ENCODE assay signal across 17 cellular contexts in the genomic region with DNA sequence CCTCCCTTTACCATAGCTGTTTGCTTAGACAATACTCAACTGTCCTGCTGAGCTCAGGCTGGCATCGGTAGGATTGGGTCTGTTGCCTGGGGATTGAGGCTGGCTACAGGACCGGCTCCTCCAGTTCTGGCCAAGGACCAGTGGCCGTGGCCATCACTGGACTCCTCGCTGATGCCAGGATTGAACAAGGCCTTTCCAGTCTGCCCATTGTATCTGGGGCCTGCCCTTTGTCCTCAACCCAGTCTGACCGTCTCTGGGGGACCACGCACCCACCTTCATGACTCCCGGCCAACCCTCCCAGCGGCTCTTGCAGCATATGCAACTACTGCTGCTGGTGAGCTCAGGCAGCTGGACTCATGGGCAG. TPM values are rescaled to one million over a fixed set of nuclear protein-coding genes. Genes with fewer than 3 reads are reported as not detected.
"Had no signal": no experiment of that assay in that cellular context is flagged by ENCODE, and none has a peak within 500 bp of the region (broad histone marks: within the 10 kb centered on the region; RNA-seq: fewer than 3 reads in every experiment).

No MANE protein-coding gene starts in this region.

- H3K27ac ChIP-seq: cardiac muscle cell, lower lobe of right lung had no signal

- H3K27me3 ChIP-seq: cardiac muscle cell had no signal

- H3K9me3 ChIP-seq: lower lobe of right lung, mucosa of descending colon had no signal

- H3K27me3 Mint-ChIP-seq: activated CD8-positive, alpha-beta memory T cell treated with anti-CD3 and anti-CD28 coated beads, Interleukin-2, amount 10 ng/mL, durations not matched to agents 7 days and 5 days; activated naive CD8-positive, alpha-beta T cell; stimulated activated naive CD8-positive, alpha-beta T cell treated with anti-CD3 and anti-CD28 coated beads, Interleukin-15, Interleukin-2, amounts not matched to agents 100 ng/mL and 50 ng/mL, for 24 hours had no signal

- ATAC-seq: activated CD4-positive, CD25-positive, alpha-beta regulatory T cell treated with anti-CD3 and anti-CD28 coated beads, Interleukin-2, amount 50 U/mL, for 24 hours; activated CD8-positive, alpha-beta memory T cell treated with anti-CD3 and anti-CD28 coated beads, Interleukin-2, amount 10 ng/mL, durations not matched to agents 7 days and 5 days; activated T-cell treated with anti-CD3 and anti-CD28 coated beads, Interleukin-2, amount 50 U/mL, for 4 hours; lower lobe of right lung; mucosa of descending colon; natural killer cell had no signal

- H3K27ac Mint-ChIP-seq: activated CD8-positive, alpha-beta memory T cell treated with anti-CD3 and anti-CD28 coated beads, Interleukin-2, amount 10 ng/mL, durations not matched to agents 7 days and 5 days; activated naive CD8-positive, alpha-beta T cell; natural killer cell; stimulated activated naive CD8-positive, alpha-beta T cell treated with anti-CD3 and anti-CD28 coated beads, Interleukin-15, Interleukin-2, amounts not matched to agents 100 ng/mL and 50 ng/mL, for 24 hours had no signal

- H3K4me1 Mint-ChIP-seq: activated CD8-positive, alpha-beta memory T cell treated with anti-CD3 and anti-CD28 coated beads, Interleukin-2, amount 10 ng/mL, durations not matched to agents 7 days and 5 days; natural killer cell had no signal

- H3K36me3 Mint-ChIP-seq: activated CD8-positive, alpha-beta memory T cell treated with anti-CD3 and anti-CD28 coated beads, Interleukin-2, amount 10 ng/mL, durations not matched to agents 7 days and 5 days; activated naive CD8-positive, alpha-beta T cell; natural killer cell had no signal

- DNase-seq: activated CD4-positive, alpha-beta T cell treated with anti-CD3 and anti-CD28 coated beads, Interleukin-2, amount 50 U/mL, for 4 hours; activated CD8-positive, alpha-beta memory T cell treated with anti-CD3 and anti-CD28 coated beads, Interleukin-2, amount 10 ng/mL, durations not matched to agents 7 days and 5 days; activated gamma-delta T cell; activated T-cell treated with anti-CD3 and anti-CD28 coated beads, Interleukin-2, amount 50 U/mL, for 4 hours; aorta; cortex of kidney; effector memory CD4-positive, alpha-beta T cell; lower lobe of right lung; mucosa of descending colon; natural killer cell; stimulated activated CD4-positive, alpha-beta T cell treated with anti-CD3 and anti-CD28 coated beads, Interleukin-4, amount 100 ng/mL, for 1 hour; stimulated activated CD8-positive, alpha-beta memory T cell treated with anti-CD3 and anti-CD28 coated beads, Interleukin-4, amount 100 ng/mL, for 48 hours had no signal

- H3K4me1 ChIP-seq: lower lobe of right lung had no signal

- H3K36me3 ChIP-seq: cardiac muscle cell, lower lobe of right lung had no signal

- H3K9me3 Mint-ChIP-seq: activated T-cell treated with anti-CD3 and anti-CD28 coated beads, Interleukin-2, amount 50 U/mL, for 4 hours; natural killer cell; stimulated activated naive CD8-positive, alpha-beta T cell treated with anti-CD3 and anti-CD28 coated beads, Interleukin-15, Interleukin-2, amounts not matched to agents 100 ng/mL and 50 ng/mL, for 24 hours had no signal

- H3K4me3 Mint-ChIP-seq: activated CD8-positive, alpha-beta memory T cell treated with anti-CD3 and anti-CD28 coated beads, Interleukin-2, amount 10 ng/mL, durations not matched to agents 7 days and 5 days; activated naive CD8-positive, alpha-beta T cell; activated T-cell treated with anti-CD3 and anti-CD28 coated beads, Interleukin-2, amount 50 U/mL, for 4 hours; natural killer cell; stimulated activated naive CD8-positive, alpha-beta T cell treated with anti-CD3 and anti-CD28 coated beads, Interleukin-15, Interleukin-2, amounts not matched to agents 100 ng/mL and 50 ng/mL, for 24 hours had no signal

- H3K4me3 ChIP-seq: cardiac muscle cell, lower lobe of right lung, mucosa of descending colon had no signal

RNA-seq across cellular contexts. Expression of gene SH2D6, which starts 28.7 kb away (rescaled TPM):
- total RNA-seq: aorta, cardiac muscle cell, omental fat pad had no signal
- polyA plus RNA-seq: cardiac muscle cell had no signal
